10 cellular contexts compared by ENCODE assay signal in genomic region chr10:31758495-31758894, GRCh38.
DNase-seq lines count a peak whose midpoint lies in the region; ATAC-seq, FAIRE-seq and TF ChIP-seq lines count a peak whose summit lies in the region.
"Had no signal": no experiment of that assay in that cellular context is flagged by ENCODE, and none has a peak within 500 bp of the region (broad histone marks: within the 10 kb centered on the region; RNA-seq: fewer than 3 reads in every experiment).

No MANE protein-coding gene starts in this region.

- POLR2A ChIA-PET in activated CD4-positive, alpha-beta memory T cell treated with anti-CD3 and anti-CD28 coated beads, Interleukin-2, amount 10 ng/mL, durations not matched to agents 7 days and 5 days (lab: Charles Lee), result interaction anchor here (2.6 kb wide), 1 partner anchor 14 kb away, joined by 11 read pairs; no protein-coding TSS in a partner anchor

- H3K4me1 ChIP-seq in astrocyte (ENCODE audit: insufficient read depth, low read length) (peaks cover 19% of the 10 kb centered on the region), right lobe of liver (peaks cover 0 to 33% (median 5%) of the 10 kb centered on the region in 4 donors), tibial artery (peaks cover 0 to 40% (median 18%) of the 10 kb centered on the region in 4 donors)

- intact Hi-C loops in right lobe of liver (cut with DNase I), result no loop called here
- intact Hi-C loops in tibial artery (cut with DNase I; ENCODE audit: low total_unique reads), result loop anchor here (2.0 to 5.0 kb wide), 3 partner anchors 61 to 156 kb away; no protein-coding TSS in a partner anchor
- intact Hi-C loops in head of caudate nucleus (cut with DNase I), result loop anchor here (10.0 kb wide), 2 partner anchors 54 to 974 kb away; no protein-coding TSS in a partner anchor

- no peak overlapping the region for H3K27ac ChIP-seq in astrocyte (ENCODE audit: low read depth, low read length)
- peak overlapping the region; percentile 96 to 100 (median 99) for H3K27ac ChIP-seq in right lobe of liver
- H3K27ac ChIP-seq in tibial artery, result peak overlapping the region; percentile 95 to 97
- H3K27ac ChIP-seq: neutrophil had no signal

- no peak overlapping the region for H2AFZ ChIP-seq in astrocyte (ENCODE audit: low read depth, low read length)

- no peak for ATAC-seq in activated naive CD4-positive, alpha-beta T cell treated with anti-CD3 and anti-CD28 coated beads, Interleukin-2, amount 50 U/mL, for 72 hours
- peak in 3 of 4 donors; percentile 8 to 25 (median 13) for ATAC-seq in right lobe of liver

- no peaks in the 10 kb centered on the region for H3K79me2 ChIP-seq in astrocyte (ENCODE audit: insufficient read depth, low read length)

- H3K4me1 Mint-ChIP-seq in activated naive CD4-positive, alpha-beta T cell treated with anti-CD3 and anti-CD28 coated beads, Interleukin-2, amount 50 U/mL, for 24 hours, result peaks cover 16% of the 10 kb centered on the region
- H3K4me1 Mint-ChIP-seq in astrocyte (ENCODE audit: low read depth, unreplicated experiment), result peaks cover 4% of the 10 kb centered on the region
- H3K4me1 Mint-ChIP-seq in activated CD4-positive, alpha-beta memory T cell treated with anti-CD3 and anti-CD28 coated beads, Interleukin-2, amount 10 ng/mL, durations not matched to agents 7 days and 5 days, result peaks cover 15% of the 10 kb centered on the region

- H3K4me3 Mint-ChIP-seq in activated naive CD4-positive, alpha-beta T cell treated with anti-CD3 and anti-CD28 coated beads, Interleukin-2, amount 50 U/mL, for 24 hours, result no peak overlapping the region
- peak overlapping the region; percentile 68 for H3K4me3 Mint-ChIP-seq in astrocyte (ENCODE audit: unreplicated experiment)
- no peak overlapping the region for H3K4me3 Mint-ChIP-seq in activated CD4-positive, alpha-beta memory T cell treated with anti-CD3 and anti-CD28 coated beads, Interleukin-2, amount 10 ng/mL, durations not matched to agents 7 days and 5 days

- peak; percentile 75 for TF ChIP-seq POLR2A in right lobe of liver (IDR thresholded peaks at IDR 0.05)

- no peak overlapping the region for H3K4me3 ChIP-seq in astrocyte (ENCODE audit: insufficient read depth, low read depth, low read length)
- H3K4me3 ChIP-seq in right lobe of liver, result peak overlapping the region in 2 of 3 donors; percentile 95 to 99
- no peak overlapping the region for H3K4me3 ChIP-seq in tibial artery

- WGBS in right lobe of liver (ENCODE audit: insufficient coverage, low coverage, low lambda C conversion rate, missing lambda C conversion rate), result 24% methylated on average over 5 of the region's 5 CpGs

- H3K27me3 Mint-ChIP-seq in activated naive CD4-positive, alpha-beta T cell treated with anti-CD3 and anti-CD28 coated beads, Interleukin-2, amount 50 U/mL, for 24 hours, result no peaks in the 10 kb centered on the region
- H3K27me3 Mint-ChIP-seq in astrocyte (ENCODE audit: low read depth, unreplicated experiment), result peaks cover 4% of the 10 kb centered on the region
- H3K27me3 Mint-ChIP-seq in activated CD4-positive, alpha-beta memory T cell treated with anti-CD3 and anti-CD28 coated beads, Interleukin-2, amount 10 ng/mL, durations not matched to agents 7 days and 5 days, result no peaks in the 10 kb centered on the region
- H3K27me3 Mint-ChIP-seq: activated naive CD8-positive, alpha-beta T cell treated with anti-CD3 and anti-CD28 coated beads, Interleukin-2, amount 10 ng/mL, durations not matched to agents 7 days and 5 days had no signal

- H3K9me3 ChIP-seq in astrocyte (ENCODE audit: insufficient read depth, low read depth, low read length) (no peaks in the 10 kb centered on the region), right lobe of liver (no peaks in the 10 kb centered on the region), tibial artery (no peaks in the 10 kb centered on the region)
- H3K9me3 ChIP-seq: neutrophil had no signal

- peak overlapping the region; percentile 81 for H3K27ac Mint-ChIP-seq in activated naive CD4-positive, alpha-beta T cell treated with anti-CD3 and anti-CD28 coated beads, Interleukin-2, amount 50 U/mL, for 24 hours
- H3K27ac Mint-ChIP-seq in activated naive CD4-positive, alpha-beta T cell treated with anti-CD3 and anti-CD28 coated beads, Interleukin-2, amount 50 U/mL, for 72 hours, result peak overlapping the region in 1 of 2 donors; percentile 92
- no peak overlapping the region for H3K27ac Mint-ChIP-seq in astrocyte (ENCODE audit: unreplicated experiment)
- H3K27ac Mint-ChIP-seq in activated CD4-positive, alpha-beta memory T cell treated with anti-CD3 and anti-CD28 coated beads, Interleukin-2, amount 10 ng/mL, durations not matched to agents 7 days and 5 days, result no peak overlapping the region

- H3K36me3 Mint-ChIP-seq in activated naive CD4-positive, alpha-beta T cell treated with anti-CD3 and anti-CD28 coated beads, Interleukin-2, amount 50 U/mL, for 24 hours, result peaks cover 1% of the 10 kb centered on the region
- peaks cover 0 to 11% of the 10 kb centered on the region in 2 donors for H3K36me3 Mint-ChIP-seq in activated naive CD4-positive, alpha-beta T cell treated with anti-CD3 and anti-CD28 coated beads, Interleukin-2, amount 50 U/mL, for 72 hours
- H3K36me3 Mint-ChIP-seq in astrocyte (ENCODE audit: low read depth, unreplicated experiment), result no peaks in the 10 kb centered on the region
- H3K36me3 Mint-ChIP-seq in activated CD4-positive, alpha-beta memory T cell treated with anti-CD3 and anti-CD28 coated beads, Interleukin-2, amount 10 ng/mL, durations not matched to agents 7 days and 5 days (ENCODE audit: low read depth), result peaks cover 3% of the 10 kb centered on the region
- H3K36me3 Mint-ChIP-seq: activated naive CD8-positive, alpha-beta T cell treated with anti-CD3 and anti-CD28 coated beads, Interleukin-2, amount 10 ng/mL, durations not matched to agents 7 days and 5 days had no signal

- DNase-seq in activated naive CD4-positive, alpha-beta T cell treated with anti-CD3 and anti-CD28 coated beads, Interleukin-2, amount 50 U/mL, for 72 hours (ENCODE audit: low spot score in 2 of 2), result no peak
- DNase-seq in astrocyte (ENCODE audit: low read depth) (no peak), right lobe of liver (peak in 1 of 3 donors; percentile 64), tibial artery (peak; percentile 39 to 66), NCI-H2227 treated with DMSO at 0.1 percent for 48 hours (lab: John Stamatoyannopoulos, UW) (no peak), head of caudate nucleus (no peak)
- no peak for DNase-seq in activated CD4-positive, alpha-beta memory T cell treated with anti-CD3 and anti-CD28 coated beads, Interleukin-2, amount 10 ng/mL, durations not matched to agents 7 days and 5 days

- no peak for FAIRE-seq in astrocyte (lab: Jason Lieb, UNC)

- H3K27me3 ChIP-seq in astrocyte (ENCODE audit: insufficient read depth, low read length), result no peaks in the 10 kb centered on the region
- no peaks in the 10 kb centered on the region for H3K27me3 ChIP-seq in right lobe of liver
- no peaks in the 10 kb centered on the region for H3K27me3 ChIP-seq in tibial artery

- H3K4me2 ChIP-seq in astrocyte (ENCODE audit: low read length), result no peak overlapping the region

- H3K9me3 Mint-ChIP-seq in activated naive CD4-positive, alpha-beta T cell treated with anti-CD3 and anti-CD28 coated beads, Interleukin-2, amount 50 U/mL, for 24 hours, result no peaks in the 10 kb centered on the region
- no peaks in the 10 kb centered on the region for H3K9me3 Mint-ChIP-seq in activated naive CD4-positive, alpha-beta T cell treated with anti-CD3 and anti-CD28 coated beads, Interleukin-2, amount 50 U/mL, for 72 hours
- no peaks in the 10 kb centered on the region for H3K9me3 Mint-ChIP-seq in astrocyte (ENCODE audit: unreplicated experiment)
- no peaks in the 10 kb centered on the region for H3K9me3 Mint-ChIP-seq in activated CD4-positive, alpha-beta memory T cell treated with anti-CD3 and anti-CD28 coated beads, Interleukin-2, amount 10 ng/mL, durations not matched to agents 7 days and 5 days
- H3K9me3 Mint-ChIP-seq: activated naive CD8-positive, alpha-beta T cell treated with anti-CD3 and anti-CD28 coated beads, Interleukin-2, amount 10 ng/mL, durations not matched to agents 7 days and 5 days had no signal

- no peaks in the 10 kb centered on the region for H4K20me1 ChIP-seq in astrocyte (ENCODE audit: insufficient read depth, low read length)

- H3K36me3 ChIP-seq in astrocyte (ENCODE audit: insufficient read depth, low read length), result no peaks in the 10 kb centered on the region
- H3K36me3 ChIP-seq in right lobe of liver, result no peaks in the 10 kb centered on the region
- no peaks in the 10 kb centered on the region for H3K36me3 ChIP-seq in tibial artery
- H3K36me3 ChIP-seq: neutrophil had no signal

- TF ChIP-seq CTCF in astrocyte (IDR thresholded peaks at IDR 0.05; ENCODE audit: insufficient read depth, low read depth, low read length) (no peak), right lobe of liver (IDR thresholded peaks at IDR 0.05) (no peak), tibial artery (IDR thresholded peaks at IDR 0.05) (no peak)

- CTCF ChIA-PET in activated CD4-positive, alpha-beta memory T cell treated with anti-CD3 and anti-CD28 coated beads, Interleukin-2, amount 10 ng/mL, durations not matched to agents 7 days and 5 days (lab: Charles Lee), result no interaction called here

- H3K9ac ChIP-seq in astrocyte (ENCODE audit: low read length), result no peak overlapping the region

Comparison
In these comparisons a context has a peak if more than half of its experiments do, and no peak if none do; other contexts are left out.
1. ATAC-seq: peak in right lobe of liver (3 of 4); none in activated naive CD4-positive, alpha-beta T cell treated with anti-CD3 and anti-CD28 coated beads, Interleukin-2, amount 50 U/mL, for 72 hours (0 of 2).
2. DNase-seq: peak in tibial artery (2 of 2); none in activated naive CD4-positive, alpha-beta T cell treated with anti-CD3 and anti-CD28 coated beads, Interleukin-2, amount 50 U/mL, for 72 hours (0 of 2), astrocyte (single experiment), NCI-H2227 treated with DMSO at 0.1 percent for 48 hours (single experiment), activated CD4-positive, alpha-beta memory T cell treated with anti-CD3 and anti-CD28 coated beads, Interleukin-2, amount 10 ng/mL, durations not matched to agents 7 days and 5 days (single experiment) and head of caudate nucleus (0 of 42).
3. H3K4me3 ChIP-seq: peak in right lobe of liver (2 of 3); none in astrocyte (single experiment) and tibial artery (0 of 2).
4. intact Hi-C loops: an anchor here in tibial artery (2.0 to 5.0 kb wide) and head of caudate nucleus (10.0 kb wide); none called in right lobe of liver.